ENCODE assay signal across 25 cellular contexts in the genomic region with DNA sequence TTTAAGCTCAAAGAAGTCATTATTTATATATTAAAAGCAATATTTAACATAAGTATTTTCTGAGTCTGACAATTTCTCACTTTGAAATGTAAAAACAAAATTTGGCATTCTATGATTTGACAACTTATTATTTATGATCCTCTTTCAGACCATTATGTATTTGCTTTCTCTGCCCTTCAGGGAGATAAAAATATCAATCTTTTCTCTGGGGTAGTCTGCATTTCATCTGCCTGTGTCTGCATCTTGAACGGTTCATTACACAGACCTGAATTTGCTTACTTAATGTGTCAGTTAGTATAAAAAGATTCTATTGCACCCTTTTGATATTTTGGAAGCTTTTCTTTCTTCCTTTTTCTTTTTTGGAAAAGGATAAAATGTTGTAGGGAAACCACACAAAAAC.
"Had no signal": no experiment of that assay in that cellular context is flagged by ENCODE, and none has a peak within 500 bp of the region (broad histone marks: within the 10 kb centered on the region; RNA-seq: fewer than 3 reads in every experiment).

No MANE protein-coding gene starts in this region.

- H3K36me3 ChIP-seq: left lung, lower lobe of right lung, ovary, right atrium auricular region, right lobe of liver, stomach, thyroid gland, upper lobe of right lung had no signal

- H3K4me3 ChIP-seq: left lung, lower lobe of right lung, ovary, right atrium auricular region, right lobe of liver, stomach, testis, thyroid gland, upper lobe of right lung had no signal

- ATAC-seq: left colon; left lung; lower lobe of right lung; natural killer cell; right lobe of liver; stimulated activated naive B cell treated with anti-CD40 and anti-IgM and Interleukin-4, amounts not matched to agents 10 μg/mL and 1 μg/mL and 100 μg/mL, for 72 hours; stimulated activated naive CD8-positive, alpha-beta T cell treated with anti-CD3 and anti-CD28 coated beads, Interleukin-15, Interleukin-2, amounts not matched to agents 100 U/mL and 50 U/mL, for 24 hours; upper lobe of right lung had no signal

- H3K27me3 ChIP-seq: left lung, ovary, right atrium auricular region, right lobe of liver, stomach, testis, thyroid gland, upper lobe of right lung had no signal

- H3K27ac ChIP-seq: left lung, lower lobe of right lung, ovary, right atrium auricular region, right lobe of liver, stomach, testis, thyroid gland, upper lobe of right lung had no signal

- DNase-seq: hypothalamus; immature natural killer cell; kidney; left colon; left lung; lower lobe of right lung; mammary epithelial cell; mesenchymal stem cell; naive B cell; natural killer cell; nephron progenitor cell; ovary; right lobe of liver; stimulated activated CD4-positive, alpha-beta T cell treated with anti-CD3 and anti-CD28 coated beads, Interleukin-12 subunit alpha, Interleukin-12 subunit beta, amount 100 ng/mL, for 4 hours; stimulated activated CD4-positive, alpha-beta T cell treated with anti-CD3 and anti-CD28 coated beads, Interleukin-15, amount 100 ng/mL, for 24 hours; stimulated activated CD4-positive, alpha-beta T cell treated with anti-CD3 and anti-CD28 coated beads, Interleukin-2, amount 100 ng/mL, for 24 hours; stimulated activated CD4-positive, alpha-beta T cell treated with anti-CD3 and anti-CD28 coated beads, Interleukin-4, amount 100 ng/mL, for 1 hour; stimulated activated naive B cell treated with anti-CD40 and anti-IgM and Interleukin-4, amounts not matched to agents 10 μg/mL and 1 μg/mL and 100 μg/mL, for 72 hours; stimulated activated naive CD8-positive, alpha-beta T cell treated with anti-CD3 and anti-CD28 coated beads, Interleukin-15, Interleukin-2, amounts not matched to agents 100 U/mL and 50 U/mL, for 24 hours; stomach; testis; thyroid gland; trophoblast cell; upper lobe of right lung had no signal

- H3K9me3 ChIP-seq: lower lobe of right lung, ovary, right lobe of liver, testis, thyroid gland, upper lobe of right lung had no signal

- H3K4me1 ChIP-seq: left lung, lower lobe of right lung, right atrium auricular region, right lobe of liver, stomach, testis, thyroid gland, upper lobe of right lung had no signal
